In the genomic region with DNA sequence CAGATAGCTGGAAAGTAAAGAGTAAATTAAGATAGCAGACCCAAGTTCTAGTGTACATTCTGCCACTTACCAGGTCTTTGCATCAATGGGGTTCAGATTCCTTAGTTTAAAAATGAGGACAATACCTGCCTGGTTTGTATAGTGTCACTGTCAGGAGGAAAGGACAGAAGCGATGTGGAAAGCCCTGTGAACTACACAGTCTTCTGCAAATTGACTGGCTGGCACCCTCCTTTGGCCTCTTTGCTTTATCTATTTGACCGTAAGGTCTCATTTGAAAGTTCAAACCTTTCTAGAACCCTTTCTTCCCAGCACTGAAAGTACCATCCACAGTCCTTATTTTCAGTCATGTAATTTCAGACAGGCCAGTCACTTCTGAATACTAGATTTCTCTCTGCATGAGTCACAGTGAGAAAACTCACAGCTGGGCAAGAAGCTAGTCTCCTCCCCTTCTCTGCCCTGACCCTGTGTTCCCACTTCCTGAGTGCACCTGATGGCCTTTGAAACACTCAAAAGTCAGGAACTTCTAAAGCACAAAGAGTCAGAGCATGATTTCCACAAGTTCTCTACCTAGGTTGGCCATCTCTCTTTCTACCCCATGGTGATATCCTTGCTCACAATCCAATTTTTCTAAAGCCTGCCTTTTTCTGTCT, we compare ENCODE assay signal across 8 cellular contexts.
DNase-seq lines count a peak whose midpoint lies in the region; ATAC-seq and TF ChIP-seq lines count a peak whose summit lies in the region.

No MANE protein-coding gene starts in this region.

- WGBS in psoas muscle, 3 donors = 86 to 95% (median 95%) methylated on average over 2 of the region's 2 CpGs

- TF ChIP-seq CTCF in RWPE2 (IDR thresholded peaks at IDR 0.05; ENCODE audit: poor library complexity, severe bottlenecking) (no peak), psoas muscle (IDR thresholded peaks at IDR 0.05) (no peak)

- H3K27me3 Mint-ChIP-seq in naive thymus-derived CD4-positive, alpha-beta T cell = peaks cover 0 to 12% (median 0%) of the 10 kb centered on the region in 5 donors

- intact Hi-C loops in psoas muscle (cut with DNase I) = no loop called here
- intact Hi-C loops in naive thymus-derived CD4-positive, alpha-beta T cell (cut with micrococcal nuclease) = no loop called here
- intact Hi-C loops in posterior cingulate gyrus (cut with DNase I) = no loop called here

- DNase-seq in RWPE2 (ENCODE audit: low spot score) (no peak), psoas muscle (no peak), NCI-H524 treated with DMSO at 0.1 percent for 48 hours (lab: John Stamatoyannopoulos, UW) (no peak), superior temporal gyrus (ENCODE audit: extremely low spot score) (no peak), posterior cingulate gyrus (no peak)
- no peak for DNase-seq in naive thymus-derived CD4-positive, alpha-beta T cell

- H3K36me3 Mint-ChIP-seq in naive thymus-derived CD4-positive, alpha-beta T cell = no peaks in the 10 kb centered on the region

- POLR2A ChIA-PET in naive thymus-derived CD4-positive, alpha-beta T cell (lab: Charles Lee) = no interaction called here

- H3K36me3 ChIP-seq in RWPE2 (ENCODE audit: low read depth) (no peaks in the 10 kb centered on the region), psoas muscle (ENCODE audit: insufficient read depth in 1 of 2, low read depth in 1 of 2) (no peaks in the 10 kb centered on the region)
- no peaks in the 10 kb centered on the region for H3K36me3 ChIP-seq in naive thymus-derived CD4-positive, alpha-beta T cell (ENCODE audit: control insufficient read depth in 2 of 3, insufficient read depth in 3 of 3, low read length in 3 of 3)

- CTCF ChIA-PET in naive thymus-derived CD4-positive, alpha-beta T cell (lab: Charles Lee) = no interaction called here

- H3K4me3 Mint-ChIP-seq in naive thymus-derived CD4-positive, alpha-beta T cell = no peak overlapping the region

- no peaks in the 10 kb centered on the region for H3K9me3 ChIP-seq in RWPE2 (ENCODE audit: severe bottlenecking)
- H3K9me3 ChIP-seq in psoas muscle = no peaks in the 10 kb centered on the region
- no peaks in the 10 kb centered on the region for H3K9me3 ChIP-seq in naive thymus-derived CD4-positive, alpha-beta T cell (ENCODE audit: control insufficient read depth in 2 of 3, low read length in 3 of 3)

- H3K27ac Mint-ChIP-seq in naive thymus-derived CD4-positive, alpha-beta T cell = no peak overlapping the region

- no peaks in the 10 kb centered on the region for H3K27me3 ChIP-seq in RWPE2 (ENCODE audit: insufficient read depth, poor library complexity, severe bottlenecking)
- H3K27me3 ChIP-seq in psoas muscle (ENCODE audit: insufficient read depth in 3 of 3, low read length in 2 of 3) = no peaks in the 10 kb centered on the region
- H3K27me3 ChIP-seq in naive thymus-derived CD4-positive, alpha-beta T cell (ENCODE audit: control insufficient read depth in 2 of 2, insufficient read depth in 2 of 2, low read length in 2 of 2) = no peaks in the 10 kb centered on the region

- H3K27ac ChIP-seq in RWPE2 (ENCODE audit: poor library complexity, severe bottlenecking) (peak overlapping the region; percentile 26), psoas muscle (peak overlapping the region; percentile 76)
- H3K27ac ChIP-seq in naive thymus-derived CD4-positive, alpha-beta T cell (ENCODE audit: low read depth, low read length) = no peak overlapping the region

- H3K9me3 Mint-ChIP-seq in naive thymus-derived CD4-positive, alpha-beta T cell = peaks cover 0 to 14% (median 3%) of the 10 kb centered on the region in 11 donors

- H3K4me3 ChIP-seq in RWPE2 (ENCODE audit: severe bottlenecking) (no peak overlapping the region), psoas muscle (no peak overlapping the region)
- H3K4me3 ChIP-seq in naive thymus-derived CD4-positive, alpha-beta T cell (ENCODE audit: low read length) = no peak overlapping the region

- H3K4me1 Mint-ChIP-seq in naive thymus-derived CD4-positive, alpha-beta T cell = no peaks in the 10 kb centered on the region

- ATAC-seq in GM19023 (IDR thresholded peaks at IDR 0.05; ENCODE audit: unreplicated experiment) (peak; percentile 96), HG02938 (IDR thresholded peaks at IDR 0.05; ENCODE audit: unreplicated experiment) (peak; percentile 94), RWPE2 (ENCODE audit: low read depth) (peak; percentile 98), psoas muscle (peak; percentile 58 to 94 (median 89))
- ATAC-seq in naive thymus-derived CD4-positive, alpha-beta T cell = no peak

- H3K4me1 ChIP-seq in RWPE2 (ENCODE audit: insufficient read depth, poor library complexity, severe bottlenecking) (peaks cover 15% of the 10 kb centered on the region), psoas muscle (peaks cover 26% of the 10 kb centered on the region)
- no peaks in the 10 kb centered on the region for H3K4me1 ChIP-seq in naive thymus-derived CD4-positive, alpha-beta T cell (ENCODE audit: control insufficient read depth in 2 of 2, insufficient read depth in 2 of 2, low read length in 2 of 2)
